ENCODE assay signal across 19 cellular contexts in the genomic region with DNA sequence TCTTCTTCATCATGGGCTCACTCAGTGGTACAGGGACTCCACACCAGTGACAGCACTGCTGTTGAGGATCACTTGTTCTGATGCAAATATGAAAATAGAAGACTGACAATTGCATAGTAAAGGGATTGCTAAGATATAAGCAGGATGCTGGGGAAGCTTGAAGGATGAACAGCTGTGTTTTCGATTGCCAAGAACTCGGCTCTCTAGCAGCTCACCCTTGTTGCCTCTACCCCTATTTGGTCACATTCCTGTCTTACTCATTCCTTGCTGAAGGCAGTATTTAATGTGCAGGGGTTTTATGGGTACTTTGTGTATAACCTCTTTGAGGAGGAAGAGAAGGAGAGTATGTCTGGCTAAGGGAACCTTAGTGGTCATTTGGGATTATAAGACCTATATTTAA.
DNase-seq lines count a peak whose midpoint lies in the region; ATAC-seq and TF ChIP-seq lines count a peak whose summit lies in the region.
"Had no signal": no experiment of that assay in that cellular context is flagged by ENCODE, and none has a peak within 500 bp of the region (broad histone marks: within the 10 kb centered on the region; RNA-seq: fewer than 3 reads in every experiment).

No MANE protein-coding gene starts in this region.

- no peaks in the 10 kb centered on the region for H3K9me3 ChIP-seq in transverse colon
- no peaks in the 10 kb centered on the region for H3K9me3 ChIP-seq in body of pancreas

- H3K9me3 Mint-ChIP-seq in brain = peaks cover 0 to 3% (median 0%) of the 10 kb centered on the region in 5 experiments
- H3K9me3 Mint-ChIP-seq: stimulated activated effector memory CD8-positive, alpha-beta T cell treated with anti-CD3 and anti-CD28 coated beads, Interleukin-12 subunit alpha, Interleukin-12 subunit beta, amount 100 ng/mL, for 72 hours had no signal

- no peak for TF ChIP-seq EP300 in transverse colon (IDR thresholded peaks at IDR 0.05; ENCODE audit: low read depth)

- DNase-seq in left cardiac atrium = no peak
- no peak for DNase-seq in Right ventricle myocardium superior
- peak; percentile 65 for DNase-seq in islet precursor cell
- DNase-seq in transverse colon = no peak
- no peak for DNase-seq in body of pancreas
- DNase-seq: activated CD8-positive, alpha-beta memory T cell treated with anti-CD3 and anti-CD28 coated beads, Interleukin-2, amount 50 U/mL, for 4 hours; activated naive CD4-positive, alpha-beta T cell treated with anti-CD3 and anti-CD28 coated beads, Interleukin-2, amount 10 ng/mL, durations not matched to agents 7 days and 5 days; head of caudate nucleus; HFFc6; nucleus accumbens; SHP77; T-helper 2 cell had no signal

- in situ Hi-C loops in transverse colon (cut with MboI; ENCODE audit: low pct_ligation_motif_present in 1 of 4, low pct_unique_long_range_greater_than_20kb in 1 of 4, low sequenced_read_pairs in 3 of 4) = no loop called here

- H3K4me3 ChIP-seq in transverse colon (no peak overlapping the region), body of pancreas (no peak overlapping the region)
- H3K4me3 ChIP-seq: cardiac muscle cell, K562, smooth muscle cell had no signal

- H3K27ac Mint-ChIP-seq in brain = peak overlapping the region; percentile 36 to 94 (median 86)
- H3K27ac Mint-ChIP-seq: activated naive CD4-positive, alpha-beta T cell treated with anti-CD3 and anti-CD28 coated beads, Interleukin-2, amount 10 ng/mL, durations not matched to agents 7 days and 5 days; HFFc6; stimulated activated effector memory CD8-positive, alpha-beta T cell treated with anti-CD3 and anti-CD28 coated beads, Interleukin-12 subunit alpha, Interleukin-12 subunit beta, amount 100 ng/mL, for 72 hours had no signal

- H3K27me3 Mint-ChIP-seq in brain = no peaks in the 10 kb centered on the region
- H3K27me3 Mint-ChIP-seq: activated naive CD4-positive, alpha-beta T cell treated with anti-CD3 and anti-CD28 coated beads, Interleukin-2, amount 10 ng/mL, durations not matched to agents 7 days and 5 days had no signal

- H3K4me1 ChIP-seq in transverse colon (peaks cover 0 to 18% (median 9%) of the 10 kb centered on the region in 4 donors), body of pancreas (no peaks in the 10 kb centered on the region)

- 54 to 68% methylated on average over 2 of the region's 2 CpGs for WGBS in transverse colon (ENCODE audit: low coverage in 1 of 2), 2 donors
- 70 to 71% methylated on average over 2 of the region's 2 CpGs for WGBS in body of pancreas, 2 donors

- ATAC-seq in left cardiac atrium (peak; percentile 28 to 49), Right ventricle myocardium superior (ENCODE audit: poor library complexity) (no peak), body of pancreas (no peak), HG03460 (IDR thresholded peaks at IDR 0.05; ENCODE audit: unreplicated experiment) (no peak), GM19467 (IDR thresholded peaks at IDR 0.05; ENCODE audit: unreplicated experiment) (no peak)
- ATAC-seq: K562; stimulated activated effector memory CD8-positive, alpha-beta T cell treated with anti-CD3 and anti-CD28 coated beads, Interleukin-12 subunit alpha, Interleukin-12 subunit beta, amount 100 ng/mL, for 72 hours had no signal

- H3K27ac ChIP-seq in transverse colon (peak overlapping the region in 3 of 4 donors; percentile 48 to 65 (median 51)), body of pancreas (no peak overlapping the region)
- H3K27ac ChIP-seq: cardiac muscle cell had no signal

- H3K27me3 ChIP-seq in transverse colon (no peaks in the 10 kb centered on the region), body of pancreas (no peaks in the 10 kb centered on the region)
- H3K27me3 ChIP-seq: cardiac muscle cell had no signal

- intact Hi-C loops in left cardiac atrium (cut with DNase I) = loop anchor here in 1 of 2 donors (10.0 kb wide), 1 partner anchor 222 kb away; the partner anchor contains the start of gene AUTS2
- intact Hi-C loops in Right ventricle myocardium superior (cut with DNase I) = no loop called here
- intact Hi-C loops in transverse colon (cut with DNase I; ENCODE audit: low total_unique reads) = no loop called here
- intact Hi-C loops in body of pancreas (cut with DNase I) = no loop called here

- peaks cover 98% of the 10 kb centered on the region for H3K4me1 Mint-ChIP-seq in brain
- H3K4me1 Mint-ChIP-seq: activated naive CD4-positive, alpha-beta T cell treated with anti-CD3 and anti-CD28 coated beads, Interleukin-2, amount 10 ng/mL, durations not matched to agents 7 days and 5 days; stimulated activated effector memory CD8-positive, alpha-beta T cell treated with anti-CD3 and anti-CD28 coated beads, Interleukin-12 subunit alpha, Interleukin-12 subunit beta, amount 100 ng/mL, for 72 hours had no signal

- TF ChIP-seq CTCF in brain (conservative IDR thresholded peaks at IDR 0.05) (no peak), transverse colon (IDR thresholded peaks at IDR 0.05) (no peak), body of pancreas (IDR thresholded peaks at IDR 0.05) (no peak)

- H3K36me3 ChIP-seq in transverse colon = no peaks in the 10 kb centered on the region
- H3K36me3 ChIP-seq in body of pancreas (replicated peaks in 1 of 2; ENCODE audit: insufficient read depth in 1 of 2, low read depth in 2 of 2) = no peaks in the 10 kb centered on the region
- H3K36me3 ChIP-seq: cardiac muscle cell had no signal

- H3K4me3 Mint-ChIP-seq in brain = peak overlapping the region in 3 of 5 experiments; percentile 53 to 67 (median 67)
- H3K4me3 Mint-ChIP-seq: activated naive CD4-positive, alpha-beta T cell treated with anti-CD3 and anti-CD28 coated beads, Interleukin-2, amount 10 ng/mL, durations not matched to agents 7 days and 5 days; HFFc6; stimulated activated effector memory CD8-positive, alpha-beta T cell treated with anti-CD3 and anti-CD28 coated beads, Interleukin-12 subunit alpha, Interleukin-12 subunit beta, amount 100 ng/mL, for 72 hours had no signal

- H3K36me3 Mint-ChIP-seq in brain = no peaks in the 10 kb centered on the region
- H3K36me3 Mint-ChIP-seq: activated naive CD4-positive, alpha-beta T cell treated with anti-CD3 and anti-CD28 coated beads, Interleukin-2, amount 10 ng/mL, durations not matched to agents 7 days and 5 days; stimulated activated effector memory CD8-positive, alpha-beta T cell treated with anti-CD3 and anti-CD28 coated beads, Interleukin-12 subunit alpha, Interleukin-12 subunit beta, amount 100 ng/mL, for 72 hours had no signal

- TF ChIP-seq POLR2A in transverse colon (IDR thresholded peaks at IDR 0.05) (no peak), body of pancreas (IDR thresholded peaks at IDR 0.05) (no peak)

Comparison
In these comparisons a context has a peak if more than half of its experiments do, and no peak if none do; other contexts are left out.
1. ATAC-seq: peak in left cardiac atrium (2 of 2); none in Right ventricle myocardium superior (single experiment), body of pancreas (single experiment), HG03460 (single experiment) and GM19467 (single experiment).
2. H3K27ac ChIP-seq: peak in transverse colon (3 of 4); none in body of pancreas (0 of 4).